ENCODE assay signal across 18 cellular contexts in genomic region chr4:41236508-41236907, GRCh38. TPM values are rescaled to one million over a fixed set of nuclear protein-coding genes. Genes with fewer than 3 reads are reported as not detected.
A peak's percentile ranks its signal among the peaks of the same experiment; 100 is the strongest.
DNase-seq lines count a peak whose midpoint lies in the region; ATAC-seq, FAIRE-seq and TF ChIP-seq lines count a peak whose summit lies in the region.
"Had no signal": no experiment of that assay in that cellular context is flagged by ENCODE, and none has a peak within 500 bp of the region (broad histone marks: within the 10 kb centered on the region; RNA-seq: fewer than 3 reads in every experiment).

No MANE protein-coding gene starts in this region.

- H3K27ac ChIP-seq in A549 (0 out of 6 replicates have a peak overlapping the region, but pooled peaks of 1 of the 2 experiments have one; percentile 47), IMR-90 (ENCODE audit: insufficient read depth, low read length) (no peak overlapping the region)
- H3K27ac ChIP-seq: C4-2B, GM23248 had no signal

- no peak overlapping the region for H3K56ac ChIP-seq in IMR-90 (ENCODE audit: extremely low read depth, insufficient read depth, low read length)

- in situ Hi-C loops in IMR-90 (cut with MboI; ENCODE audit: low sequenced_read_pairs), result loop anchor here (25.0 kb wide), 1 partner anchor 499 kb away; the partner anchor contains the start of gene NSUN7

- H3K36me3 Mint-ChIP-seq in activated naive CD4-positive, alpha-beta T cell treated with anti-CD3 and anti-CD28 coated beads for 36 hours (ENCODE audit: low read depth), result no peaks in the 10 kb centered on the region

- H3K14ac ChIP-seq in IMR-90 (replicated peaks; ENCODE audit: low read depth, low read length), result no peak overlapping the region

- H4K5ac ChIP-seq in IMR-90 (ENCODE audit: low read depth, low read length), result no peak overlapping the region

- H4K20me1 ChIP-seq in IMR-90 (ENCODE audit: insufficient read depth, low read length), result no peaks in the 10 kb centered on the region

- dilution Hi-C loops in IMR-90 (cut with HindIII; ENCODE audit: low sequenced_read_pairs, unreplicated experiment), result no loop called here

- DNase-seq in A549 (ENCODE audit: low read depth in 1 of 2, low spot score in 1 of 2) (no peak), IMR-90 (no peak), frontal cortex (ENCODE audit: low spot score in 2 of 2) (no peak), D721Med (ENCODE audit: insufficient read length, low spot score) (no peak)
- no peak for DNase-seq in activated naive CD4-positive, alpha-beta T cell treated with anti-CD3 and anti-CD28 coated beads for 36 hours
- DNase-seq: AML-193; Caco-2; CD4-positive, alpha-beta T cell; DMS153; DMS79; GF-D8; GM23248; H7; Karpas-422; KBM-7 had no signal

- no peaks in the 10 kb centered on the region for H3K9me1 ChIP-seq in IMR-90 (ENCODE audit: insufficient read depth, low read length)

- H3K27me3 Mint-ChIP-seq in activated naive CD4-positive, alpha-beta T cell treated with anti-CD3 and anti-CD28 coated beads for 36 hours (ENCODE audit: low read depth), result no peaks in the 10 kb centered on the region

- H4K91ac ChIP-seq in IMR-90 (ENCODE audit: insufficient read depth, low read depth, low read length), result no peak overlapping the region

- no peak overlapping the region for H2BK5ac ChIP-seq in IMR-90 (ENCODE audit: low read depth, low read length, poor library complexity, severe bottlenecking)

- H3K4ac ChIP-seq in IMR-90 (ENCODE audit: low read depth, low read length), result no peak overlapping the region

- no peak for TF ChIP-seq EP300 in A549 (IDR thresholded peaks at IDR 0.05)

- WGBS in A549 (ENCODE audit: missing lambda C conversion rate), result 0% methylated on average over 1 of the region's 1 CpG
- no CpG with 5 or more reads among the region's 1 CpG for WGBS in IMR-90 (ENCODE audit: extremely low coverage in 2 of 2, insufficient read length in 1 of 2), 2 experiments

- H3K27me3 ChIP-seq in IMR-90 (ENCODE audit: control insufficient read depth, insufficient read depth, low read length), result no peaks in the 10 kb centered on the region

- TF ChIP-seq RAD21 in A549 (conservative IDR thresholded peaks at IDR 0.05 in 1 of 2, IDR thresholded peaks at IDR 0.05 in 1 of 2) (no peak), IMR-90 (IDR thresholded peaks at IDR 0.05; ENCODE audit: low read length) (no peak)

- FAIRE-seq in A549 (lab: Jason Lieb, UNC) (no peak), frontal cortex (lab: Jason Lieb, UNC) (peak; percentile 54), D721Med (lab: Jason Lieb, UNC) (no peak)

- H2AFZ ChIP-seq in IMR-90 (replicated peaks; ENCODE audit: low read length, poor library complexity), result no peak overlapping the region
- H2AFZ ChIP-seq: GM23248 had no signal

- no peak overlapping the region for H3K27ac Mint-ChIP-seq in activated naive CD4-positive, alpha-beta T cell treated with anti-CD3 and anti-CD28 coated beads for 36 hours
- H3K27ac Mint-ChIP-seq: CD4-positive, alpha-beta T cell had no signal

- H2BK20ac ChIP-seq in IMR-90 (ENCODE audit: low read depth, low read length), result no peak overlapping the region

- no peak overlapping the region for H3K9ac ChIP-seq in IMR-90 (ENCODE audit: low read depth, low read length)
- H3K9ac ChIP-seq: GM23248 had no signal

- no peak overlapping the region for H3K4me3 ChIP-seq in A549
- H3K4me3 ChIP-seq in IMR-90 (ENCODE audit: insufficient read depth, low read depth, low read length), result no peak overlapping the region
- H3K4me3 ChIP-seq: GM23248 had no signal

- H3K4me2 ChIP-seq in A549 (no peak overlapping the region), IMR-90 (ENCODE audit: low read depth, low read length) (no peak overlapping the region)

- TF ChIP-seq POLR2A in A549 (IDR thresholded peaks at IDR 0.05; ENCODE audit: low read length) (no peak), IMR-90 (IDR thresholded peaks at IDR 0.05; ENCODE audit: low read depth, low read length) (no peak)

- ATAC-seq in A549, result no peak
- no peak for ATAC-seq in IMR-90 (ENCODE audit: low read depth)
- ATAC-seq in HG03342 (IDR thresholded peaks at IDR 0.05; ENCODE audit: unreplicated experiment), result no peak

- CTCF ChIA-PET in A549 (lab: Yijun Ruan, JAX), result interaction anchor here (0.6 kb wide), 1 partner anchor 723 kb away, joined by 4 read pairs; no protein-coding TSS in a partner anchor
- CTCF ChIA-PET in IMR-90 (lab: Yijun Ruan, JAX), result no interaction called here
- CTCF ChIA-PET in activated naive CD4-positive, alpha-beta T cell treated with anti-CD3 and anti-CD28 coated beads for 36 hours (lab: Charles Lee), result no interaction called here

- H2AK5ac ChIP-seq in IMR-90 (ENCODE audit: low read depth, low read length), result no peak overlapping the region

- no peaks in the 10 kb centered on the region for H3K36me3 ChIP-seq in IMR-90 (ENCODE audit: control insufficient read depth, insufficient read depth, low read length)

- H2AK9ac ChIP-seq in IMR-90 (replicated peaks; ENCODE audit: low read depth, low read length, poor library complexity), result no peak overlapping the region

- H3K79me1 ChIP-seq in IMR-90 (ENCODE audit: low read depth in 1 of 2, low read length in 2 of 2), result no peaks in the 10 kb centered on the region

- H3K4me1 ChIP-seq in A549 (no peaks in the 10 kb centered on the region), IMR-90 (ENCODE audit: control insufficient read depth, insufficient read depth, low read length) (no peaks in the 10 kb centered on the region)
- H3K4me1 ChIP-seq: Caco-2 had no signal

- no peaks in the 10 kb centered on the region for H3K9me3 ChIP-seq in A549
- H3K9me3 ChIP-seq in IMR-90 (ENCODE audit: control insufficient read depth, insufficient read depth, low read length), result no peaks in the 10 kb centered on the region
- H3K9me3 ChIP-seq: Caco-2 had no signal

- H3K4me3 Mint-ChIP-seq in activated naive CD4-positive, alpha-beta T cell treated with anti-CD3 and anti-CD28 coated beads for 36 hours, result no peak overlapping the region
- H3K4me3 Mint-ChIP-seq: CD4-positive, alpha-beta T cell had no signal

- no peak overlapping the region for H3K23ac ChIP-seq in IMR-90 (ENCODE audit: low read depth, low read length)

- TF ChIP-seq CTCF in A549 (IDR thresholded peaks at IDR 0.05), result no peak
- TF ChIP-seq CTCF in IMR-90 (conservative IDR thresholded peaks at IDR 0.05; ENCODE audit: low read depth, low read length), result no peak
- TF ChIP-seq CTCF in D721Med (IDR thresholded peaks at IDR 0.05; ENCODE audit: insufficient read depth, missing control alignments), result no peak

- no peaks in the 10 kb centered on the region for H3K9me3 Mint-ChIP-seq in activated naive CD4-positive, alpha-beta T cell treated with anti-CD3 and anti-CD28 coated beads for 36 hours
- H3K9me3 Mint-ChIP-seq: CD4-positive, alpha-beta T cell had no signal

- BruUV-seq in IMR-90 (replicated peaks; lab: Mats Ljungman, UMichigan), result no TSS peak

- no peak overlapping the region for H2BK120ac ChIP-seq in IMR-90 (ENCODE audit: low read depth, low read length)

- no peak overlapping the region for H2BK15ac ChIP-seq in IMR-90 (ENCODE audit: low read depth, low read length)

- POLR2A ChIA-PET in A549 (lab: Yijun Ruan, JAX), result no interaction called here
- POLR2A ChIA-PET in IMR-90 (lab: Charles Lee; ENCODE audit: unreplicated experiment), result no interaction called here

- H4K8ac ChIP-seq in IMR-90 (ENCODE audit: low read depth in 2 of 2, low read length in 2 of 2), result no peak overlapping the region

- intact Hi-C loops in IMR-90 (cut with micrococcal nuclease), result no loop called here
- intact Hi-C loops in activated naive CD4-positive, alpha-beta T cell treated with anti-CD3 and anti-CD28 coated beads for 36 hours (cut with micrococcal nuclease), result no loop called here

- no peaks in the 10 kb centered on the region for H3K4me1 Mint-ChIP-seq in activated naive CD4-positive, alpha-beta T cell treated with anti-CD3 and anti-CD28 coated beads for 36 hours (ENCODE audit: low read depth)

- H3K18ac ChIP-seq in IMR-90 (ENCODE audit: low read depth, low read length), result no peak overlapping the region

TF ChIP-seq in IMR-90, 13 proteins besides CTCF, POLR2A, EP300 and RAD21:
- no peak for TF ChIP-seq CHD1 (IDR thresholded peaks at IDR 0.05; ENCODE audit: low read depth, low read length)
- TF ChIP-seq NFE2L2 (IDR thresholded peaks at IDR 0.05; ENCODE audit: low read depth, low read length), result peak; percentile 97
- no peak for TF ChIP-seq RCOR1 (IDR thresholded peaks at IDR 0.05; ENCODE audit: insufficient replicate concordance, low read length)
- TF ChIP-seq FOS (IDR thresholded peaks at IDR 0.05; ENCODE audit: low read depth, low read length), result no peak
- no peak for TF ChIP-seq MXI1 (IDR thresholded peaks at IDR 0.05; ENCODE audit: borderline replicate concordance, low read depth, low read length)
- peak; percentile 97 for TF ChIP-seq MAFK (IDR thresholded peaks at IDR 0.05; ENCODE audit: low read depth, low read length)

RNA-seq across cellular contexts. Expression of gene UCHL1, which starts 20.2 kb away (rescaled TPM):
- 1,819 and 1,981 TPM in 2 replicates for polyA plus RNA-seq in A549 (2011; rRNA removed)
- polyA plus RNA-seq in A549 (2012; cell fraction: cytosol; rRNA removed), result 1,534 and 1,760 TPM in 2 replicates
- polyA plus RNA-seq in A549 (2012; cell fraction: nucleus; rRNA removed), result 2,660 and 5,319 TPM in 2 replicates
- polyA plus RNA-seq in A549 (2017; fragmentation: RNase III; extraction: RNeasy Plus Mini Kit Qiagen cat#74134 plus additional on column Dnase treatment), result 953 to 989 TPM (median 980 TPM) in 3 replicates
- 406 and 486 TPM in 2 replicates for polyA minus RNA-seq in A549 (2011; rRNA and poly(A)+ RNA removed)
- total RNA-seq in IMR-90 (2012; rRNA removed), result 972 and 1,122 TPM in 2 replicates
- polyA plus RNA-seq in IMR-90 (2012; rRNA removed), result 1,796 and 2,118 TPM in 2 replicates
- 1,744 and 2,681 TPM in 2 replicates for polyA plus RNA-seq in IMR-90 (2012; cell fraction: cytosol; rRNA removed)
- 2,128 and 5,164 TPM in 2 replicates for polyA plus RNA-seq in IMR-90 (2012; cell fraction: nucleus; rRNA removed; ENCODE audit: low replicate concordance)
- 1,154 TPM for total RNA-seq in frontal cortex
- total RNA-seq in activated naive CD4-positive, alpha-beta T cell treated with anti-CD3 and anti-CD28 coated beads for 36 hours, result 1 to 10 TPM; 2.0 to 3.5 TPM
- total RNA-seq: CD4-positive, alpha-beta T cell; HT-29 had no signal

RNA-seq across cellular contexts. Expression of gene APBB2, which starts 22.2 kb away (rescaled TPM):
- polyA plus RNA-seq in A549 (2011; rRNA removed), result 31.3 and 31.9 TPM in 2 replicates
- 12.3 and 12.9 TPM in 2 replicates for polyA plus RNA-seq in A549 (2012; cell fraction: cytosol; rRNA removed)
- polyA plus RNA-seq in A549 (2012; cell fraction: nucleus; rRNA removed), result 12.0 and 15.6 TPM in 2 replicates
- polyA plus RNA-seq in A549 (2017; fragmentation: RNase III; extraction: RNeasy Plus Mini Kit Qiagen cat#74134 plus additional on column Dnase treatment), result 8.3 to 9.9 TPM (median 9.6 TPM) in 3 replicates
- 54.3 and 57.4 TPM in 2 replicates for polyA minus RNA-seq in A549 (2011; rRNA and poly(A)+ RNA removed)
- total RNA-seq in IMR-90 (2012; rRNA removed), result 64.7 and 75.5 TPM in 2 replicates
- polyA plus RNA-seq in IMR-90 (2012; rRNA removed), result 41.1 and 47.9 TPM in 2 replicates
- 21.2 and 27.8 TPM in 2 replicates for polyA plus RNA-seq in IMR-90 (2012; cell fraction: cytosol; rRNA removed)
- 50.5 and 115 TPM in 2 replicates for polyA plus RNA-seq in IMR-90 (2012; cell fraction: nucleus; rRNA removed; ENCODE audit: low replicate concordance)
- 68.1 TPM for total RNA-seq in frontal cortex
- 1 to 10 TPM; 4.5 to 4.8 TPM for total RNA-seq in activated naive CD4-positive, alpha-beta T cell treated with anti-CD3 and anti-CD28 coated beads for 36 hours

Comparison
In these comparisons a context has a peak if more than half of its experiments do, and no peak if none do; other contexts are left out.
1. RNA of gene UCHL1, which starts 20.2 kb away (total RNA-seq): 1,154 TPM in frontal cortex (single experiment) and 972 to 1,122 TPM in IMR-90; 2.0 to 3.5 TPM in activated naive CD4-positive, alpha-beta T cell treated with anti-CD3 and anti-CD28 coated beads for 36 hours; every median in the first group is over 100 times any median in the second.
2. RNA of gene APBB2, which starts 22.2 kb away (total RNA-seq): 64.7 to 75.5 TPM in IMR-90 and 68.1 TPM in frontal cortex (single experiment); 4.5 to 4.8 TPM in activated naive CD4-positive, alpha-beta T cell treated with anti-CD3 and anti-CD28 coated beads for 36 hours; every median in the first group is over 10 times any median in the second.